In genomic region chr10:6492896-6493295, GRCh38 we compare ENCODE assay signal across 11 cellular contexts.
"Had no signal": no experiment of that assay in that cellular context is flagged by ENCODE, and none has a peak within 500 bp of the region (broad histone marks: within the 10 kb centered on the region; RNA-seq: fewer than 3 reads in every experiment).

No MANE protein-coding gene starts in this region.

- H3K4me3 Mint-ChIP-seq: neural crest cell had no signal

- H3K36me3 ChIP-seq: cardiac muscle cell, left ventricle myocardium inferior had no signal

- H3K4me1 ChIP-seq: left ventricle myocardium inferior had no signal

- H3K9me3 ChIP-seq: left ventricle myocardium inferior, SK-N-SH had no signal

- H3K27me3 ChIP-seq: cardiac muscle cell had no signal

- ATAC-seq: Right ventricle myocardium inferior, sciatic nerve had no signal

- H3K9me3 Mint-ChIP-seq: neural crest cell had no signal

- H3K27ac ChIP-seq: cardiac muscle cell, left ventricle myocardium inferior had no signal

- H3K4me1 Mint-ChIP-seq: neural crest cell had no signal

- DNase-seq: kidney; left ventricle myocardium inferior; SK-N-SH; stimulated activated CD4-positive, alpha-beta T cell treated with anti-CD3 and anti-CD28 coated beads, Interleukin-12 subunit alpha, Interleukin-12 subunit beta, amount 100 ng/mL, for 4 hours; stimulated activated naive CD4-positive, alpha-beta T cell had no signal

- FAIRE-seq: astrocyte, frontal cortex, kidney had no signal

- H3K4me3 ChIP-seq: cardiac muscle cell, left ventricle myocardium inferior had no signal
